Comparison of ENCODE assay signal across 16 cellular contexts in the genomic region with DNA sequence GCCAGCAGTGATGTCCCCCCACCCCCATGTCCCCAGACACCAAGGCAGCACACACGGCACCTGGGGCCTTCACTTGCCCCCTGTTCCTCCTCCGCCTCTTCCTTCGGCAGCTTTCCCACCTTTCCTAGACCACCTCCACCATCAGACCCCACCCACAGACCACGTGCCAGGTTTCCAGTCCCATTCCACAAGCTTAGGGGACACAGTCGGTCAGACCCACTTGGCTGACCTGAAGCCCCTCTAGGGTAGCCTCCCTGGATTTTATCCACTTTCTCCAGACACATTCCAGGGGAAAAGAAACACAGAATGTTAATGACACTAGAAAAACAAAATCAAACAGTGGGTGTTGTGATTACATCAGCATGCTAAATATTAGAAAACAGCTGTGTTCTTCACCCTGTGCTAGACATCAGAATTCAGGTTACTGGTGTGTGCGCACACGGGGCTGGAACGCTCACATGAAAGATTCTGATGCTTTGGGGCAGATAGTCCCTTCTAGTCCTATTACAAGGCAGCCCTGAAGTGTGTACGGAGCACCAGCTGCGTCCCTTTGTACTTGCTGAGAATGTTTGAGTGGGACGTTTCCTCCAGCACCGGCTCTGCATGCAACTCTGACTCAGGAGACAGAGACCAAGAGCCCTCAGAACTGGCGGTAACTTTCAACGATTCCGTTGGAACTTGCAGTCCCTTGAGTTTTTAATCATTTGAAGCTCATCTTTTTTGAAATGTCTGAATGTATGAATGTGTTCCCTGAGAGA.
DNase-seq lines count a peak whose midpoint lies in the region; ATAC-seq and TF ChIP-seq lines count a peak whose summit lies in the region.
"Had no signal": no experiment of that assay in that cellular context is flagged by ENCODE, and none has a peak within 500 bp of the region (broad histone marks: within the 10 kb centered on the region; RNA-seq: fewer than 3 reads in every experiment).

No MANE protein-coding gene starts in this region.

- H3K27me3 ChIP-seq in CD4-positive, alpha-beta memory T cell (ENCODE audit: insufficient read depth, low read length) = no peaks in the 10 kb centered on the region
- H3K27me3 ChIP-seq in CD8-positive, alpha-beta T cell (ENCODE audit: insufficient read depth, low read length) = no peaks in the 10 kb centered on the region
- H3K27me3 ChIP-seq: BE2C, testis had no signal

- peaks cover 17% of the 10 kb centered on the region for H3K4me1 ChIP-seq in mesodermal cell (ENCODE audit: control insufficient read depth, insufficient read depth, low read length, poor library complexity, severe bottlenecking)
- no peaks in the 10 kb centered on the region for H3K4me1 ChIP-seq in CD4-positive, alpha-beta memory T cell (ENCODE audit: insufficient read depth, low read length)
- no peaks in the 10 kb centered on the region for H3K4me1 ChIP-seq in CD8-positive, alpha-beta T cell (ENCODE audit: insufficient read depth, low read length)
- H3K4me1 ChIP-seq: BE2C, prostate gland, testis had no signal

- H3K4me3 Mint-ChIP-seq in WTC11 = no peak overlapping the region
- H3K4me3 Mint-ChIP-seq in CD4-positive, alpha-beta memory T cell = no peak overlapping the region
- no peak overlapping the region for H3K4me3 Mint-ChIP-seq in CD8-positive, alpha-beta T cell
- H3K4me3 Mint-ChIP-seq: activated naive CD8-positive, alpha-beta T cell treated with anti-CD3 and anti-CD28 coated beads, Interleukin-2, amount 10 ng/mL, durations not matched to agents 7 days and 5 days had no signal

- H3K4me3 ChIP-seq in mesodermal cell (ENCODE audit: extremely low read depth, insufficient read depth, low read length, poor library complexity, severe bottlenecking) = no peak overlapping the region
- no peak overlapping the region for H3K4me3 ChIP-seq in CD4-positive, alpha-beta memory T cell (ENCODE audit: low read length in 2 of 2)
- H3K4me3 ChIP-seq in CD8-positive, alpha-beta T cell (ENCODE audit: low read depth, low read length) = no peak overlapping the region
- H3K4me3 ChIP-seq: prostate gland, testis had no signal

- no peaks in the 10 kb centered on the region for H3K36me3 ChIP-seq in mesodermal cell (ENCODE audit: control insufficient read depth, insufficient read depth, low read length)
- no peaks in the 10 kb centered on the region for H3K36me3 ChIP-seq in CD4-positive, alpha-beta memory T cell (ENCODE audit: insufficient read depth, low read length)
- H3K36me3 ChIP-seq in CD8-positive, alpha-beta T cell (ENCODE audit: insufficient read depth, low read length) = no peaks in the 10 kb centered on the region
- H3K36me3 ChIP-seq: BE2C, prostate gland had no signal

- CTCF ChIA-PET in WTC11 (lab: Charles Lee) = interaction anchor here (0.8 to 1.1 kb wide), 3 partner anchors 15 to 197 kb away, joined by 3 read pairs; no protein-coding TSS in a partner anchor
- CTCF ChIA-PET in CD4-positive, alpha-beta memory T cell (lab: Charles Lee; ENCODE audit: partially characterized antibody) = no interaction called here
- CTCF ChIA-PET in CD8-positive, alpha-beta T cell (lab: Charles Lee) = no interaction called here

- DNase-seq in Ammon's horn (ENCODE audit: low spot score) = peak; percentile 22
- peak; percentile 60 for DNase-seq in DMS53 (lab: John Stamatoyannopoulos, UW)
- peak; percentile 10 for DNase-seq in WTC11 (ENCODE audit: low spot score)
- no peak for DNase-seq in CD4-positive, alpha-beta memory T cell
- DNase-seq in NK-92 (lab: John Stamatoyannopoulos, UW; ENCODE audit: unreplicated experiment) = no peak
- DNase-seq in SIG-M5 treated with dmso at 0.1 percent for 504 hours (lab: John Stamatoyannopoulos, UW; ENCODE audit: unreplicated experiment) = no peak
- DNase-seq in CD8-positive, alpha-beta T cell = no peak
- DNase-seq: activated CD4-positive, alpha-beta T cell treated with anti-CD3 and anti-CD28 coated beads for 48 hours; BE2C; hippocampal formation; left cardiac atrium; NCI-H446; testis had no signal

- peaks cover 8% of the 10 kb centered on the region; the same call in 1 of the 2 replicates for H3K9me3 Mint-ChIP-seq in WTC11
- H3K9me3 Mint-ChIP-seq in CD4-positive, alpha-beta memory T cell = peaks cover 0 to 5% (median 1%) of the 10 kb centered on the region in 8 donors
- H3K9me3 Mint-ChIP-seq in CD8-positive, alpha-beta T cell = peaks cover 3% of the 10 kb centered on the region

- intact Hi-C loops in CD4-positive, alpha-beta memory T cell (cut with micrococcal nuclease) = no loop called here
- intact Hi-C loops in CD8-positive, alpha-beta T cell (cut with DNase I, micrococcal nuclease) = no loop called here

- H3K9me3 ChIP-seq in mesodermal cell (ENCODE audit: control insufficient read depth, low read length) = no peaks in the 10 kb centered on the region
- no peaks in the 10 kb centered on the region for H3K9me3 ChIP-seq in CD4-positive, alpha-beta memory T cell (ENCODE audit: control insufficient read depth in 1 of 2, low read length in 2 of 2)
- no peaks in the 10 kb centered on the region for H3K9me3 ChIP-seq in CD8-positive, alpha-beta T cell (ENCODE audit: low read length)
- H3K9me3 ChIP-seq: BE2C, prostate gland, testis had no signal

- 41 to 45% methylated on average over 13 of the region's 15 CpGs for WGBS in mesodermal cell (ENCODE audit: insufficient coverage in 2 of 2), 2 experiments

- H3K4me1 Mint-ChIP-seq in WTC11 = peaks cover 23% of the 10 kb centered on the region
- no peaks in the 10 kb centered on the region for H3K4me1 Mint-ChIP-seq in CD4-positive, alpha-beta memory T cell
- no peaks in the 10 kb centered on the region for H3K4me1 Mint-ChIP-seq in CD8-positive, alpha-beta T cell (ENCODE audit: low read depth)
- H3K4me1 Mint-ChIP-seq: activated naive CD8-positive, alpha-beta T cell treated with anti-CD3 and anti-CD28 coated beads, Interleukin-2, amount 10 ng/mL, durations not matched to agents 7 days and 5 days had no signal

- peak overlapping the region; percentile 29 for H3K27ac ChIP-seq in mesodermal cell (ENCODE audit: low read depth, low read length, severe bottlenecking)
- no peak overlapping the region for H3K27ac ChIP-seq in CD4-positive, alpha-beta memory T cell (ENCODE audit: low read depth, low read length)
- H3K27ac ChIP-seq in CD8-positive, alpha-beta T cell (ENCODE audit: low read depth, low read length) = no peak overlapping the region
- H3K27ac ChIP-seq: prostate gland, testis had no signal

- peak overlapping the region; percentile 79; the same call in 1 of the 2 replicates for H3K27ac Mint-ChIP-seq in WTC11
- no peak overlapping the region for H3K27ac Mint-ChIP-seq in CD4-positive, alpha-beta memory T cell
- H3K27ac Mint-ChIP-seq in CD8-positive, alpha-beta T cell = no peak overlapping the region
- H3K27ac Mint-ChIP-seq: activated naive CD8-positive, alpha-beta T cell treated with anti-CD3 and anti-CD28 coated beads, Interleukin-2, amount 10 ng/mL, durations not matched to agents 7 days and 5 days had no signal

- peak; percentile 43 for ATAC-seq in WTC11
- no peak for ATAC-seq in CD8-positive, alpha-beta T cell
- ATAC-seq: left cardiac atrium had no signal

- no peaks in the 10 kb centered on the region; the same call in 1 of the 2 replicates for H3K27me3 Mint-ChIP-seq in WTC11 (ENCODE audit: low read depth)
- H3K27me3 Mint-ChIP-seq in CD4-positive, alpha-beta memory T cell = peaks cover 4 to 10% of the 10 kb centered on the region in 2 donors
- peaks cover 12% of the 10 kb centered on the region for H3K27me3 Mint-ChIP-seq in CD8-positive, alpha-beta T cell (ENCODE audit: low read depth)

- no peak for TF ChIP-seq CTCF in WTC11 (IDR thresholded peaks at IDR 0.05)
- no peak for TF ChIP-seq CTCF in CD8-positive, alpha-beta T cell (IDR thresholded peaks at IDR 0.05)

- POLR2A ChIA-PET in WTC11 (lab: Charles Lee) = no interaction called here
- POLR2A ChIA-PET in CD4-positive, alpha-beta memory T cell (lab: Charles Lee; ENCODE audit: partially characterized antibody) = no interaction called here
- POLR2A ChIA-PET in CD8-positive, alpha-beta T cell (lab: Charles Lee) = no interaction called here

- no peaks in the 10 kb centered on the region for H3K36me3 Mint-ChIP-seq in WTC11
- no peaks in the 10 kb centered on the region for H3K36me3 Mint-ChIP-seq in CD4-positive, alpha-beta memory T cell
- H3K36me3 Mint-ChIP-seq in CD8-positive, alpha-beta T cell = no peaks in the 10 kb centered on the region
- H3K36me3 Mint-ChIP-seq: activated naive CD8-positive, alpha-beta T cell treated with anti-CD3 and anti-CD28 coated beads, Interleukin-2, amount 10 ng/mL, durations not matched to agents 7 days and 5 days had no signal

TF ChIP-seq in WTC11, 78 proteins besides CTCF, POLR2A, EP300 and RAD21 (continues in another document):
- TF ChIP-seq, protein P1, sequence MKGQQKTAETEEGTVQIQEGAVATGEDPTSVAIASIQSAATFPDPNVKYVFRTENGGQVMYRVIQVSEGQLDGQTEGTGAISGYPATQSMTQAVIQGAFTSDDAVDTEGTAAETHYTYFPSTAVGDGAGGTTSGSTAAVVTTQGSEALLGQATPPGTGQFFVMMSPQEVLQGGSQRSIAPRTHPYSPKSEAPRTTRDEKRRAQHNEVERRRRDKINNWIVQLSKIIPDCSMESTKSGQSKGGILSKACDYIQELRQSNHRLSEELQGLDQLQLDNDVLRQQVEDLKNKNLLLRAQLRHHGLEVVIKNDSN (CRISPR knock-in tag; IDR thresholded peaks at IDR 0.05) = no peak
- TF ChIP-seq, protein P2, sequence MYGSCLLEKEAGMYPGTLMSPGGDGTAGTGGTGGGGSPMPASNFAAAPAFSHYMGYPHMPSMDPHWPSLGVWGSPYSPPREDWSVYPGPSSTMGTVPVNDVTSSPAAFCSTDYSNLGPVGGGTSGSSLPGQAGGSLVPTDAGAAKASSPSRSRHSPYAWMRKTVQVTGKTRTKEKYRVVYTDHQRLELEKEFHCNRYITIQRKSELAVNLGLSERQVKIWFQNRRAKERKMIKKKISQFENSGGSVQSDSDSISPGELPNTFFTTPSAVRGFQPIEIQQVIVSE (CRISPR knock-in tag; IDR thresholded peaks at IDR 0.05; ENCODE audit: borderline replicate concordance) = no peak
- TF ChIP-seq, protein P3, sequence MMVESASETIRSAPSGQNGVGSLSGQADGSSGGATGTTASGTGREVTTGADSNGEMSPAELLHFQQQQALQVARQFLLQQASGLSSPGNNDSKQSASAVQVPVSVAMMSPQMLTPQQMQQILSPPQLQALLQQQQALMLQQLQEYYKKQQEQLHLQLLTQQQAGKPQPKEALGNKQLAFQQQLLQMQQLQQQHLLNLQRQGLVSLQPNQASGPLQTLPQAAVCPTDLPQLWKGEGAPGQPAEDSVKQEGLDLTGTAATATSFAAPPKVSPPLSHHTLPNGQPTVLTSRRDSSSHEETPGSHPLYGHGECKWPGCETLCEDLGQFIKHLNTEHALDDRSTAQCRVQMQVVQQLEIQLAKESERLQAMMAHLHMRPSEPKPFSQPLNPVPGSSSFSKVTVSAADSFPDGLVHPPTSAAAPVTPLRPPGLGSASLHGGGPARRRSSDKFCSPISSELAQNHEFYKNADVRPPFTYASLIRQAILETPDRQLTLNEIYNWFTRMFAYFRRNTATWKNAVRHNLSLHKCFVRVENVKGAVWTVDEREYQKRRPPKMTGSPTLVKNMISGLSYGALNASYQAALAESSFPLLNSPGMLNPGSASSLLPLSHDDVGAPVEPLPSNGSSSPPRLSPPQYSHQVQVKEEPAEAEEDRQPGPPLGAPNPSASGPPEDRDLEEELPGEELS (CRISPR knock-in tag; IDR thresholded peaks at IDR 0.05) = no peak

Comparison
In these comparisons a context has a peak if more than half of its experiments do, and no peak if none do; other contexts are left out.
1. DNase-seq: peak in Ammon's horn (single experiment), DMS53 (single experiment) and WTC11 (single experiment); none in CD4-positive, alpha-beta memory T cell (0 of 5), NK-92 (single experiment), SIG-M5 treated with dmso at 0.1 percent for 504 hours (single experiment) and CD8-positive, alpha-beta T cell (0 of 7).